9 cellular contexts compared by ENCODE assay signal in the genomic region with DNA sequence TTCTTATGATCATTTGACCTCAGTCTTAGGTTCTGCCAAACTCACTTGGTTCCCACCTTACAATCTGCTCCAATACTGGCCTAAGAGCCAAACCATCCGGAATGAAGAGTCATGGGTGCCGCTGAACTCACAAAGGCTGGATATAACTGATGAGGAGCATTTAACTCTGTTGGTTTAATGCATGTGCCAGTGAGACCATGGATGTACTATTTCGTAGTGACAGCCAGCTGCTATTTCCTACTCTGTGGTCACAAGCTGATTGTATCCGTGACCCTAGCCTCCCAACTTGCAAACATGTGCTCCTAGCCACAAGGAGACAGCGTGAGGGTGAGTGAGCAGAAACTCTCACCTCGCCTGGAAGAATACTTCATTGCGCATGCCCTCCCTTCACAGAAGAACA.
A peak's percentile ranks its signal among the peaks of the same experiment; 100 is the strongest.
DNase-seq lines count a peak whose midpoint lies in the region; ATAC-seq, FAIRE-seq and TF ChIP-seq lines count a peak whose summit lies in the region.
"Had no signal": no experiment of that assay in that cellular context is flagged by ENCODE, and none has a peak within 500 bp of the region (broad histone marks: within the 10 kb centered on the region; RNA-seq: fewer than 3 reads in every experiment).

No MANE protein-coding gene starts in this region.

- CTCF ChIA-PET in IMR-90 (lab: Yijun Ruan, JAX), result interaction anchor here (0.7 kb wide), 1 partner anchor 10 kb away, joined by 3 read pairs; no protein-coding TSS in a partner anchor

- H2BK15ac ChIP-seq in IMR-90 (ENCODE audit: low read depth, low read length), result no peak overlapping the region

- H3K4me1 Mint-ChIP-seq in effector memory CD8-positive, alpha-beta T cell (ENCODE audit: low read depth in 2 of 2), result peaks cover 13 to 28% of the 10 kb centered on the region in 2 donors

- H3K36me3 Mint-ChIP-seq in effector memory CD8-positive, alpha-beta T cell (ENCODE audit: insufficient read depth), result peaks cover 5% of the 10 kb centered on the region

- H3K4me3 Mint-ChIP-seq in effector memory CD8-positive, alpha-beta T cell, result peak overlapping the region in 1 of 2 donors; percentile 36
- H3K4me3 Mint-ChIP-seq: activated naive CD8-positive, alpha-beta T cell had no signal

- H4K8ac ChIP-seq in IMR-90 (ENCODE audit: low read depth in 2 of 2, low read length in 2 of 2), result peak overlapping the region; percentile 39 to 47; a peak in 1 of 4 replicates

- H2BK20ac ChIP-seq in IMR-90 (ENCODE audit: low read depth, low read length), result 0 out of 2 replicates have a peak overlapping the region, but pooled peaks have one; percentile 1

- no peak for TF ChIP-seq POLR2A in IMR-90 (IDR thresholded peaks at IDR 0.05; ENCODE audit: low read depth, low read length)

- POLR2A ChIA-PET in IMR-90 (lab: Charles Lee; ENCODE audit: unreplicated experiment), result no interaction called here

- H2BK5ac ChIP-seq in IMR-90 (ENCODE audit: low read depth, low read length, poor library complexity, severe bottlenecking), result peak overlapping the region; percentile 57

- H3K56ac ChIP-seq in IMR-90 (ENCODE audit: extremely low read depth, insufficient read depth, low read length), result 0 out of 2 replicates have a peak overlapping the region, but pooled peaks have one; percentile 46

- no peak for TF ChIP-seq CTCF in IMR-90 (conservative IDR thresholded peaks at IDR 0.05; ENCODE audit: low read depth, low read length)
- no peak for TF ChIP-seq CTCF in kidney (IDR thresholded peaks at IDR 0.05; ENCODE audit: borderline replicate concordance, extremely low read depth, insufficient read depth)

- peak overlapping the region; percentile 49; the same call in 1 of the 2 replicates for H4K5ac ChIP-seq in IMR-90 (ENCODE audit: low read depth, low read length)

- H3K23ac ChIP-seq in IMR-90 (ENCODE audit: low read depth, low read length), result 0 out of 2 replicates have a peak overlapping the region, but pooled peaks have one; percentile 66

- dilution Hi-C loops in IMR-90 (cut with HindIII; ENCODE audit: low sequenced_read_pairs, unreplicated experiment), result no loop called here

- H3K79me1 ChIP-seq in IMR-90 (ENCODE audit: low read depth in 1 of 2, low read length in 2 of 2), result peaks cover 25 to 62% of the 10 kb centered on the region in 2 experiments; a peak in 3 of 4 replicates

- no peak overlapping the region for H4K91ac ChIP-seq in IMR-90 (ENCODE audit: insufficient read depth, low read depth, low read length)

- H3K27me3 ChIP-seq in IMR-90 (ENCODE audit: control insufficient read depth, insufficient read depth, low read length), result no peaks in the 10 kb centered on the region

- H3K27ac Mint-ChIP-seq in effector memory CD8-positive, alpha-beta T cell, result peak overlapping the region in 1 of 2 donors; percentile 98
- H3K27ac Mint-ChIP-seq: activated naive CD8-positive, alpha-beta T cell had no signal

- H3K27me3 Mint-ChIP-seq in effector memory CD8-positive, alpha-beta T cell, result no peaks in the 10 kb centered on the region
- H3K27me3 Mint-ChIP-seq: activated naive CD8-positive, alpha-beta T cell had no signal

- FAIRE-seq in kidney (lab: Jason Lieb, UNC), result no peak

- H3K18ac ChIP-seq in IMR-90 (ENCODE audit: low read depth, low read length), result peak overlapping the region; percentile 48

- ATAC-seq in GM18519 (IDR thresholded peaks at IDR 0.05; ENCODE audit: low FRiP score, unreplicated experiment), result peak; percentile 36
- ATAC-seq in IMR-90 (ENCODE audit: low read depth), result peak; percentile 28
- ATAC-seq in effector memory CD8-positive, alpha-beta T cell (replicated peaks), result peak; percentile 43

- peak overlapping the region; percentile 5; the same call in 1 of the 2 replicates for H2BK120ac ChIP-seq in IMR-90 (ENCODE audit: low read depth, low read length)

- no TSS peak for BruUV-seq in IMR-90 (replicated peaks; lab: Mats Ljungman, UMichigan)

- no peak overlapping the region for H2AK5ac ChIP-seq in IMR-90 (ENCODE audit: low read depth, low read length)

- peak overlapping the region; percentile 25 for H2AFZ ChIP-seq in IMR-90 (replicated peaks; ENCODE audit: low read length, poor library complexity)

- DNase-seq in IMR-90 (peak; percentile 65), renal cortical epithelial cell (ENCODE audit: low read depth) (peak; percentile 72), NCI-H446 (lab: John Stamatoyannopoulos, UW) (no peak), kidney (no peak), NCI-H526 (lab: John Stamatoyannopoulos, UW) (no peak), G401 (ENCODE audit: low spot score) (no peak)
- DNase-seq in effector memory CD8-positive, alpha-beta T cell, result no peak

- no peaks in the 10 kb centered on the region for H3K9me3 Mint-ChIP-seq in effector memory CD8-positive, alpha-beta T cell

- in situ Hi-C loops in IMR-90 (cut with MboI; ENCODE audit: low sequenced_read_pairs), result loop anchor here (10.0 kb wide), 1 partner anchor 332 kb away; no protein-coding TSS in a partner anchor
- in situ Hi-C loops in G401 (cut with HindIII; ENCODE audit: low sequenced_read_pairs), result no loop called here

- no peak for TF ChIP-seq RAD21 in IMR-90 (IDR thresholded peaks at IDR 0.05; ENCODE audit: low read length)

- 0 out of 2 replicates have a peak overlapping the region, but pooled peaks have one; percentile 1 for H3K4me2 ChIP-seq in IMR-90 (ENCODE audit: low read depth, low read length)

- H3K27ac ChIP-seq in IMR-90 (ENCODE audit: insufficient read depth, low read length) (peak overlapping the region; percentile 75), kidney (ENCODE audit: low read depth in 2 of 2, low read length in 2 of 2) (peak overlapping the region in 1 of 2 donors; percentile 2)

- WGBS in IMR-90 (ENCODE audit: extremely low coverage in 2 of 2, insufficient read length in 1 of 2), 2 experiments, result 100% methylated on average over 1 of the region's 7 CpGs; no CpG with 5 or more reads in 1 of the 2 experiments

- H3K4me1 ChIP-seq in IMR-90 (ENCODE audit: control insufficient read depth, insufficient read depth, low read length) (peaks cover 9% of the 10 kb centered on the region), kidney (ENCODE audit: control insufficient read depth in 1 of 2, insufficient read depth in 1 of 2, low read depth in 1 of 2, low read length in 2 of 2) (peaks cover 0 to 10% of the 10 kb centered on the region in 2 donors)

- H3K4ac ChIP-seq in IMR-90 (ENCODE audit: low read depth, low read length), result peak overlapping the region; percentile 27

- peaks cover 8% of the 10 kb centered on the region; the same call in 1 of the 2 replicates for H4K20me1 ChIP-seq in IMR-90 (ENCODE audit: insufficient read depth, low read length)

- no peak overlapping the region for H3K4me3 ChIP-seq in IMR-90 (ENCODE audit: insufficient read depth, low read depth, low read length)
- no peak overlapping the region for H3K4me3 ChIP-seq in kidney (ENCODE audit: low read length in 2 of 2)

- peaks cover 22% of the 10 kb centered on the region for H3K9me1 ChIP-seq in IMR-90 (ENCODE audit: insufficient read depth, low read length)

- intact Hi-C loops in IMR-90 (cut with micrococcal nuclease), result loop anchor here (5.0 to 10.0 kb wide), 3 partner anchors 65 to 438 kb away; a partner anchor contains a TSS
- intact Hi-C loops in kidney (cut with DNase I), result no loop called here

- no peaks in the 10 kb centered on the region for H3K9me3 ChIP-seq in IMR-90 (ENCODE audit: control insufficient read depth, insufficient read depth, low read length)
- no peaks in the 10 kb centered on the region for H3K9me3 ChIP-seq in kidney (ENCODE audit: control insufficient read depth in 1 of 2, low read length in 2 of 2)

- H3K9ac ChIP-seq in IMR-90 (ENCODE audit: low read depth, low read length) (no peak overlapping the region), kidney (ENCODE audit: low read length in 2 of 2) (no peak overlapping the region)

- no peak overlapping the region for H2AK9ac ChIP-seq in IMR-90 (replicated peaks; ENCODE audit: low read depth, low read length, poor library complexity)

- H3K36me3 ChIP-seq in IMR-90 (ENCODE audit: control insufficient read depth, insufficient read depth, low read length) (peaks cover 19% of the 10 kb centered on the region), kidney (ENCODE audit: control insufficient read depth in 1 of 2, insufficient read depth in 2 of 2, low read length in 2 of 2) (peaks cover 13 to 39% of the 10 kb centered on the region in 2 donors)

- H3K14ac ChIP-seq in IMR-90 (replicated peaks; ENCODE audit: low read depth, low read length), result peak overlapping the region; percentile 67

TF ChIP-seq in IMR-90, 13 proteins besides CTCF, POLR2A, EP300 and RAD21:
- TF ChIP-seq MXI1 (IDR thresholded peaks at IDR 0.05; ENCODE audit: borderline replicate concordance, low read depth, low read length) (peak; percentile 32; the same call in 1 of the 2 replicates), RCOR1 (IDR thresholded peaks at IDR 0.05; ENCODE audit: insufficient replicate concordance, low read length) (no peak)

Comparison
In these comparisons a context has a peak if more than half of its experiments do, and no peak if none do; other contexts are left out.
1. DNase-seq: peak in IMR-90 (single experiment) and renal cortical epithelial cell (single experiment); none in effector memory CD8-positive, alpha-beta T cell (0 of 3), NCI-H446 (0 of 2), kidney (single experiment), NCI-H526 (0 of 2) and G401 (single experiment).
2. Peak in every context shown above with its lines, with median percentiles within 50 percentile points of each other: ATAC-seq.